ENCODE assay signal across 1 cellular context in genomic region chr2:101710690-101711318, GRCh38.
A peak's percentile ranks its signal among the peaks of the same experiment; 100 is the strongest.
TF ChIP-seq lines count a peak whose summit lies in the region.

No MANE protein-coding gene starts in this region.

TF ChIP-seq in HEK293, 187 proteins besides CTCF, POLR2A, EP300 and RAD21 (continued from another document):
- peak; percentile 61 for TF ChIP-seq PRDM10 (tag by site-specific recombination; IDR thresholded peaks at IDR 0.05)
